In genomic region chr3:36380171-36381031, GRCh38 we compare ENCODE assay signal across 8 cellular contexts. TPM values are rescaled to one million over a fixed set of nuclear protein-coding genes. Genes with fewer than 3 reads are reported as not detected.
DNase-seq lines count a peak whose midpoint lies in the region; ATAC-seq and TF ChIP-seq lines count a peak whose summit lies in the region.

A gene with protein sequence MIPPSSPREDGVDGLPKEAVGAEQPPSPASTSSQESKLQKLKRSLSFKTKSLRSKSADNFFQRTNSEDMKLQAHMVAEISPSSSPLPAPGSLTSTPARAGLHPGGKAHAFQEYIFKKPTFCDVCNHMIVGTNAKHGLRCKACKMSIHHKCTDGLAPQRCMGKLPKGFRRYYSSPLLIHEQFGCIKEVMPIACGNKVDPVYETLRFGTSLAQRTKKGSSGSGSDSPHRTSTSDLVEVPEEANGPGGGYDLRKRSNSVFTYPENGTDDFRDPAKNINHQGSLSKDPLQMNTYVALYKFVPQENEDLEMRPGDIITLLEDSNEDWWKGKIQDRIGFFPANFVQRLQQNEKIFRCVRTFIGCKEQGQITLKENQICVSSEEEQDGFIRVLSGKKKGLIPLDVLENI (plus strand): TSS chr3:36380504. CDS start chr3:36380644, 140 bp downstream.

- peak; percentile 43 to 66 for DNase-seq in NCI-H2081 (lab: John Stamatoyannopoulos, UW)
- DNase-seq in NCI-H2081 treated with DMSO at 0.1 percent for 48 hours (lab: John Stamatoyannopoulos, UW) = no peak
- peak; percentile 17 for DNase-seq in NCI-H1092 treated with DMSO at 0.1 percent for 48 hours (lab: John Stamatoyannopoulos, UW)
- no peak for DNase-seq in astrocyte of the cerebellum (ENCODE audit: low read depth)
- peak; percentile 2 to 21 (median 10) for DNase-seq in immature natural killer cell
- no peak for DNase-seq in stimulated activated effector memory CD8-positive, alpha-beta T cell treated with anti-CD3 and anti-CD28 coated beads, Interleukin-12 subunit alpha, Interleukin-12 subunit beta, amount 100 ng/mL, for 72 hours (ENCODE audit: low spot score in 2 of 2)
- no peak for DNase-seq in HPDE6-E6E7 (ENCODE audit: extremely low spot score)

- TF ChIP-seq CTCF in astrocyte of the cerebellum (IDR thresholded peaks at IDR 0.05; ENCODE audit: low read depth, low read length, missing control alignments) = no peak

- in situ Hi-C loops in astrocyte of the cerebellum (cut with HindIII; ENCODE audit: low sequenced_read_pairs) = no loop called here

- no peak within 1 kb of the TSS for H3K27ac Mint-ChIP-seq in immature natural killer cell
- H3K27ac Mint-ChIP-seq in stimulated activated effector memory CD8-positive, alpha-beta T cell treated with anti-CD3 and anti-CD28 coated beads, Interleukin-12 subunit alpha, Interleukin-12 subunit beta, amount 100 ng/mL, for 72 hours = no peak within 1 kb of the TSS

- peaks cover 1 to 4% (median 2%) of the 10 kb centered on the region in 3 donors for H3K27me3 Mint-ChIP-seq in immature natural killer cell (ENCODE audit: low read depth in 3 of 3)

- H3K4me1 Mint-ChIP-seq in immature natural killer cell = peaks cover 5 to 6% of the 10 kb centered on the region in 2 donors
- no peaks in the 10 kb centered on the region for H3K4me1 Mint-ChIP-seq in stimulated activated effector memory CD8-positive, alpha-beta T cell treated with anti-CD3 and anti-CD28 coated beads, Interleukin-12 subunit alpha, Interleukin-12 subunit beta, amount 100 ng/mL, for 72 hours

- peak; percentile 46 for ATAC-seq in stimulated activated effector memory CD8-positive, alpha-beta T cell treated with anti-CD3 and anti-CD28 coated beads, Interleukin-12 subunit alpha, Interleukin-12 subunit beta, amount 100 ng/mL, for 72 hours
- no peak for ATAC-seq in HG02763 (IDR thresholded peaks at IDR 0.05; ENCODE audit: unreplicated experiment)

- peak within 1 kb of the TSS; percentile 78 for H3K4me3 ChIP-seq in astrocyte of the cerebellum (ENCODE audit: low read depth, low read length)

- peaks cover 0 to 6% (median 2%) of the 10 kb centered on the region in 6 donors for H3K9me3 Mint-ChIP-seq in immature natural killer cell
- H3K9me3 Mint-ChIP-seq in stimulated activated effector memory CD8-positive, alpha-beta T cell treated with anti-CD3 and anti-CD28 coated beads, Interleukin-12 subunit alpha, Interleukin-12 subunit beta, amount 100 ng/mL, for 72 hours = peaks cover 4% of the 10 kb centered on the region

- H3K36me3 Mint-ChIP-seq in immature natural killer cell = no peaks in the 10 kb centered on the region
- no peaks in the 10 kb centered on the region for H3K36me3 Mint-ChIP-seq in stimulated activated effector memory CD8-positive, alpha-beta T cell treated with anti-CD3 and anti-CD28 coated beads, Interleukin-12 subunit alpha, Interleukin-12 subunit beta, amount 100 ng/mL, for 72 hours

- peak within 1 kb of the TSS; percentile 29 to 80 (median 51) for H3K4me3 Mint-ChIP-seq in immature natural killer cell
- H3K4me3 Mint-ChIP-seq in stimulated activated effector memory CD8-positive, alpha-beta T cell treated with anti-CD3 and anti-CD28 coated beads, Interleukin-12 subunit alpha, Interleukin-12 subunit beta, amount 100 ng/mL, for 72 hours = no peak within 1 kb of the TSS

RNA-seq across cellular contexts. Expression of the gene that starts here (rescaled TPM):
- polyA plus RNA-seq in immature natural killer cell = not detected

Comparison
In these comparisons a context has a peak if more than half of its experiments do, and no peak if none do; other contexts are left out.
1. DNase-seq: peak in NCI-H2081 (2 of 2) and NCI-H1092 treated with DMSO at 0.1 percent for 48 hours (single experiment); none in NCI-H2081 treated with DMSO at 0.1 percent for 48 hours (single experiment), astrocyte of the cerebellum (single experiment), stimulated activated effector memory CD8-positive, alpha-beta T cell treated with anti-CD3 and anti-CD28 coated beads, Interleukin-12 subunit alpha, Interleukin-12 subunit beta, amount 100 ng/mL, for 72 hours (0 of 2) and HPDE6-E6E7 (single experiment).
2. Peak in DNase-seq in immature natural killer cell; RNA of the gene not detected or under 1 TPM.